In the genomic region with DNA sequence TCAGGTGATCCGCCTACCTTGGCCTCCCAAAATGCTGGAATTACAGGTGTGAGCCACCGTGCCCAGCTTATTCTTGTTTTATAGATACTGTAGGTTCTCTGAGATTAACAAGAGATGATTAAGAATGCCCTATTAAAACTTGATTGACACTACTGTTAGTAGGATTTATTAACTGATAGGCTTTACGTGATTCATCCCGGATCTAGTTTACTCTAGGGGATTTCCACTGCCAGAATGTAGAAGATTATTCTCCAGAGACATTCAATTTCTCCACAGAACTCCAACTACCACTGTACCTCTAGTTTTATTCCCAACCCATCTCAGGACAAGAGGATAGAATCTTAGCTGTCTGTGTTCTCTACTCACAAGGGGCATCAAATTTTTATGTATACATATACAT, we compare ENCODE assay signal across 32 cellular contexts.
"Had no signal": no experiment of that assay in that cellular context is flagged by ENCODE, and none has a peak within 500 bp of the region (broad histone marks: within the 10 kb centered on the region; RNA-seq: fewer than 3 reads in every experiment).

No MANE protein-coding gene starts in this region.

- H3K27me3 Mint-ChIP-seq: activated B cell treated with CpG ODN at 0.5 μM for 24 hours; activated CD8-positive, alpha-beta memory T cell treated with anti-CD3 and anti-CD28 coated beads, Interleukin-2, amount 10 ng/mL, durations not matched to agents 7 days and 5 days; activated CD8-positive, alpha-beta T cell treated with anti-CD3 and anti-CD28 coated beads for 36 hours; activated naive CD8-positive, alpha-beta T cell; effector memory CD8-positive, alpha-beta T cell; T-cell had no signal

- H3K27ac ChIP-seq: body of pancreas, esophagus muscularis mucosa, foreskin keratinocyte, gastrocnemius medialis, WERI-Rb-1 had no signal

- H3K9me3 ChIP-seq: body of pancreas, esophagus muscularis mucosa, gastrocnemius medialis had no signal

- DNase-seq: activated B cell treated with CpG ODN at 0.5 μM for 24 hours; activated CD4-positive, alpha-beta T cell treated with anti-CD3 and anti-CD28 coated beads for 48 hours; activated CD4-positive, alpha-beta T cell treated with anti-CD3 and anti-CD28 coated beads, Interleukin-2, amount 50 U/mL, for 1 hour; activated CD4-positive, alpha-beta T cell treated with anti-CD3 and anti-CD28 coated beads, Interleukin-2, amount 50 U/mL, for 48 hours; activated CD8-positive, alpha-beta memory T cell treated with anti-CD3 and anti-CD28 coated beads, Interleukin-2, amount 10 ng/mL, durations not matched to agents 7 days and 5 days; activated CD8-positive, alpha-beta memory T cell treated with anti-CD3 and anti-CD28 coated beads, Interleukin-2, amount 50 U/mL, for 4 hours; activated CD8-positive, alpha-beta T cell treated with anti-CD3 and anti-CD28 coated beads for 36 hours; activated gamma-delta T cell; activated naive CD4-positive, alpha-beta T cell; activated T-cell treated with anti-CD3 and anti-CD28 coated beads, Interleukin-2, amount 50 U/mL, for 48 hours; amygdala; aorta; body of pancreas; caudate nucleus; cortex of kidney; dermis blood vessel endothelial cell; effector CD4-positive, alpha-beta T cell; effector memory CD8-positive, alpha-beta T cell; erythroblast; foreskin keratinocyte; gastrocnemius medialis; head of caudate nucleus; hippocampal formation; SW 1271; T-cell; T1000; WERI-Rb-1 had no signal

- H3K4me3 ChIP-seq: body of pancreas, esophagus muscularis mucosa, gastrocnemius medialis had no signal

- ATAC-seq: activated CD4-positive, CD25-positive, alpha-beta regulatory T cell treated with anti-CD3 and anti-CD28 coated beads, Interleukin-2, amount 50 U/mL, for 24 hours; activated CD8-positive, alpha-beta memory T cell treated with anti-CD3 and anti-CD28 coated beads, Interleukin-2, amount 10 ng/mL, durations not matched to agents 7 days and 5 days; activated CD8-positive, alpha-beta T cell treated with anti-CD3 and anti-CD28 coated beads for 36 hours; body of pancreas; effector memory CD8-positive, alpha-beta T cell; foreskin keratinocyte; gastrocnemius medialis; T-cell had no signal

- H3K4me3 Mint-ChIP-seq: activated B cell treated with CpG ODN at 0.5 μM for 24 hours; activated CD8-positive, alpha-beta memory T cell treated with anti-CD3 and anti-CD28 coated beads, Interleukin-2, amount 10 ng/mL, durations not matched to agents 7 days and 5 days; activated CD8-positive, alpha-beta T cell treated with anti-CD3 and anti-CD28 coated beads for 36 hours; activated naive CD8-positive, alpha-beta T cell; effector memory CD8-positive, alpha-beta T cell; T-cell; T-helper 1 cell treated with Interleukin-12 subunit alpha and Interleukin-12 subunit beta and Interleukin-4 antibody, amounts not matched to agents 30 μg/mL and 1 μg/mL, for 36 hours; T-helper 2 cell treated with Interferon-gamma antibody and Interleukin-4, amounts not matched to agents 5 μg/mL and 100 μg/mL, for 36 hours had no signal

- H3K27me3 ChIP-seq: body of pancreas, esophagus muscularis mucosa, foreskin keratinocyte, gastrocnemius medialis had no signal

- H3K4me1 Mint-ChIP-seq: activated B cell treated with CpG ODN at 0.5 μM for 24 hours had no signal

- H3K9me3 Mint-ChIP-seq: activated B cell treated with CpG ODN at 0.5 μM for 24 hours; activated CD8-positive, alpha-beta T cell treated with anti-CD3 and anti-CD28 coated beads for 36 hours; effector memory CD8-positive, alpha-beta T cell; T-cell; T-helper 1 cell treated with Interleukin-12 subunit alpha and Interleukin-12 subunit beta and Interleukin-4 antibody, amounts not matched to agents 30 μg/mL and 1 μg/mL, for 36 hours; T-helper 2 cell treated with Interferon-gamma antibody and Interleukin-4, amounts not matched to agents 5 μg/mL and 100 μg/mL, for 36 hours had no signal

- H3K4me1 ChIP-seq: foreskin keratinocyte had no signal

- H3K27ac Mint-ChIP-seq: activated CD8-positive, alpha-beta memory T cell treated with anti-CD3 and anti-CD28 coated beads, Interleukin-2, amount 10 ng/mL, durations not matched to agents 7 days and 5 days; activated CD8-positive, alpha-beta T cell treated with anti-CD3 and anti-CD28 coated beads for 36 hours; activated naive CD8-positive, alpha-beta T cell; T-cell; T-helper 1 cell treated with Interleukin-12 subunit alpha and Interleukin-12 subunit beta and Interleukin-4 antibody, amounts not matched to agents 30 μg/mL and 1 μg/mL, for 36 hours had no signal
